ENCODE assay signal across 1 cellular context in the genomic region with DNA sequence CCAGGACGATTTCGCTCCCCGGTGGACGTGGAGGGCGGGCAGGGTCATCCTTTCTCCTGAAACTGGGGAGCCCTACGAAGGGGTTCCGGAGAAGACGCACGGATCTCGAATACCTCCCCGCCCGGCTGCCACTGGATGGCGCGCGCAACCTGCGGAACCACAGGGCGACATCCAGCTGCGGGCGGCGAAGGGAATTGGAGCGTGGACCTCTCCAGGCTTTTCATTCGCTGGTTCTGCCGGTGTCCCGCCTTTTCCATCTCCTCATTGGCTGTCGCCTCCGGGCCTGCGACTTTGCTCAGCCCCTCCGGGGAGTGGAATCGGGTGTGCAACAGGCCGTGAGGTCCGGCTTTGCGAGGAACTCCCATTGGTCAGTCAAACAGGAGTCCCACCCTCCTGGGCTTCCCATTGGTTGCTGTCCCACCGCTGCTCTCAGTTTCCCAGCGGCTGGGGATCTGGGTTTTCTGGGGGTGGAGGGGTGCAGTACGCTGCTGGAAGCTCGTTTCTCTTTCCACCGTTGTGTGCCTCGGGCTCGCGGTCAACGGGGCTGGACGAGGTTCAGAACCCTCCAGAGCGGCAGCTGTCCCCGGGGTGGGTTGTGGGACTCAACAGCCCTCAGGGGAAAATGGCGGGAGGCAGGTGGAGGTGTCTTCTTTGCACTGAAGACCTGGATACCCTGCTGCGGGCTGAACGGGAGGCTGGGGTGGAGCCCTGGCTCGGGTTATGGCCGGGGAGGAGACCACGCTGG.
TF ChIP-seq lines count a peak whose summit lies in the region.

No MANE protein-coding gene starts in this region.

TF ChIP-seq in HCT116, 20 proteins besides CTCF, POLR2A, EP300 and RAD21 (continued from another document):
- TF ChIP-seq, protein P1, sequence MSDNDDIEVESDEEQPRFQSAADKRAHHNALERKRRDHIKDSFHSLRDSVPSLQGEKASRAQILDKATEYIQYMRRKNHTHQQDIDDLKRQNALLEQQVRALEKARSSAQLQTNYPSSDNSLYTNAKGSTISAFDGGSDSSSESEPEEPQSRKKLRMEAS (IDR thresholded peaks at IDR 0.05): no peak
- TF ChIP-seq SIN3A (IDR thresholded peaks at IDR 0.05; ENCODE audit: low read depth): no peak
- no peak for TF ChIP-seq EZH2phosphoT487 (IDR thresholded peaks at IDR 0.05; ENCODE audit: borderline replicate concordance)
TF ChIP-seq in HCT116: peak in this region for 4.
